ENCODE assay signal across 8 cellular contexts in genomic region chr10:14560274-14560673, GRCh38.
DNase-seq lines count a peak whose midpoint lies in the region; ATAC-seq and TF ChIP-seq lines count a peak whose summit lies in the region.

No MANE protein-coding gene starts in this region.

- H3K27me3 ChIP-seq in mesenchymal stem cell (ENCODE audit: control insufficient read depth in 1 of 2, insufficient read depth in 1 of 2, low read length in 2 of 2) = no peaks in the 10 kb centered on the region
- H3K27me3 ChIP-seq in sigmoid colon = no peaks in the 10 kb centered on the region

- no peak overlapping the region for H3K27ac ChIP-seq in RWPE1
- no peak overlapping the region for H3K27ac ChIP-seq in mesenchymal stem cell (ENCODE audit: low read length, poor library complexity, severe bottlenecking)
- no peak overlapping the region for H3K27ac ChIP-seq in sigmoid colon

- 78% methylated on average over 9 of the region's 9 CpGs for WGBS in mesenchymal stem cell
- 76 to 87% methylated on average over 9 of the region's 9 CpGs for WGBS in sigmoid colon, 2 donors

- H3K9me3 ChIP-seq in mesenchymal stem cell (ENCODE audit: control insufficient read depth, low read length) (no peaks in the 10 kb centered on the region), sigmoid colon (no peaks in the 10 kb centered on the region)

- peaks cover 26% of the 10 kb centered on the region for H3K36me3 Mint-ChIP-seq in activated naive CD8-positive, alpha-beta T cell treated with anti-CD3 and anti-CD28 coated beads, Interleukin-2, amount 10 ng/mL, durations not matched to agents 7 days and 5 days

- POLR2A ChIA-PET in RWPE1 (lab: Yijun Ruan, JAX; ENCODE audit: low non-redundant PET) = no interaction called here
- POLR2A ChIA-PET in activated naive CD8-positive, alpha-beta T cell treated with anti-CD3 and anti-CD28 coated beads, Interleukin-2, amount 10 ng/mL, durations not matched to agents 7 days and 5 days (lab: Charles Lee) = interaction anchor here (1.0 to 1.6 kb wide), 3 partner anchors 9 to 23 kb away, joined by 3 to 4 read pairs (median 3); no protein-coding TSS in a partner anchor

- peaks cover 84% of the 10 kb centered on the region for H3K4me1 Mint-ChIP-seq in activated naive CD8-positive, alpha-beta T cell treated with anti-CD3 and anti-CD28 coated beads, Interleukin-2, amount 10 ng/mL, durations not matched to agents 7 days and 5 days

- intact Hi-C loops in sigmoid colon (cut with DNase I) = no loop called here

- H3K36me3 ChIP-seq in mesenchymal stem cell (ENCODE audit: control insufficient read depth in 1 of 2, insufficient read depth in 2 of 2, low read depth in 1 of 2, low read length in 2 of 2) (no peaks in the 10 kb centered on the region), sigmoid colon (no peaks in the 10 kb centered on the region)

- H3K14ac ChIP-seq in mesenchymal stem cell (ENCODE audit: low read length in 2 of 2) = no peak overlapping the region

- no peak overlapping the region for H2BK5ac ChIP-seq in mesenchymal stem cell (ENCODE audit: low read depth, low read length, poor library complexity, severe bottlenecking)

- no peaks in the 10 kb centered on the region for H3K9me3 Mint-ChIP-seq in activated naive CD8-positive, alpha-beta T cell treated with anti-CD3 and anti-CD28 coated beads, Interleukin-2, amount 10 ng/mL, durations not matched to agents 7 days and 5 days

- no peak overlapping the region for H3K4me2 ChIP-seq in mesenchymal stem cell (ENCODE audit: low read length, poor library complexity, severe bottlenecking)

- no peak for TF ChIP-seq POLR2A in sigmoid colon (IDR thresholded peaks at IDR 0.05)

- H3K79me1 ChIP-seq in mesenchymal stem cell (replicated peaks; ENCODE audit: low read length, poor library complexity, severe bottlenecking) = peaks cover 28% of the 10 kb centered on the region

- peak overlapping the region; percentile 39 for H3K4me3 Mint-ChIP-seq in activated naive CD8-positive, alpha-beta T cell treated with anti-CD3 and anti-CD28 coated beads, Interleukin-2, amount 10 ng/mL, durations not matched to agents 7 days and 5 days

- TF ChIP-seq EP300 in sigmoid colon (IDR thresholded peaks at IDR 0.05) = no peak

- CTCF ChIA-PET in RWPE1 (lab: Yijun Ruan, JAX) = interaction anchor here (0.6 to 0.9 kb wide), 4 partner anchors 51 to 411 kb away, joined by 3 to 5 read pairs (median 4); no protein-coding TSS in a partner anchor

- DNase-seq in RWPE1 (ENCODE audit: low spot score) = peak; percentile 78
- no peak for DNase-seq in activated naive CD8-positive, alpha-beta T cell treated with anti-CD3 and anti-CD28 coated beads, Interleukin-2, amount 10 ng/mL, durations not matched to agents 7 days and 5 days
- peak; percentile 66 for DNase-seq in mesenchymal stem cell
- no peak for DNase-seq in sigmoid colon

- no peak overlapping the region for H3K23ac ChIP-seq in mesenchymal stem cell (ENCODE audit: low read length in 2 of 2)

- H2AFZ ChIP-seq in mesenchymal stem cell (ENCODE audit: low read depth, low read length) = no peak overlapping the region

- H3K4me3 ChIP-seq in mesenchymal stem cell (ENCODE audit: insufficient read depth in 1 of 2, low read depth in 1 of 2, low read length in 2 of 2) (no peak overlapping the region), sigmoid colon (no peak overlapping the region)

- H3K4me1 ChIP-seq in mesenchymal stem cell (ENCODE audit: control insufficient read depth, insufficient read depth, low read depth, low read length) (peaks cover 9% of the 10 kb centered on the region), sigmoid colon (peaks cover 0 to 9% (median 6%) of the 10 kb centered on the region in 4 donors)

- H2BK120ac ChIP-seq in mesenchymal stem cell (ENCODE audit: low read depth, low read length) = no peak overlapping the region

- no peak overlapping the region for H3K9ac ChIP-seq in mesenchymal stem cell (ENCODE audit: low read length)

- H4K91ac ChIP-seq in mesenchymal stem cell (ENCODE audit: low read length) = no peak overlapping the region

- H2BK12ac ChIP-seq in mesenchymal stem cell (ENCODE audit: low read length in 2 of 2) = no peak overlapping the region

- H3K18ac ChIP-seq in mesenchymal stem cell (ENCODE audit: low read depth in 1 of 2, low read length in 2 of 2) = no peak overlapping the region

- TF ChIP-seq CTCF in RWPE1 (conservative IDR thresholded peaks at IDR 0.05; ENCODE audit: low read depth) (no peak), sigmoid colon (IDR thresholded peaks at IDR 0.05) (no peak)

- peak overlapping the region; percentile 79 for H3K27ac Mint-ChIP-seq in activated naive CD8-positive, alpha-beta T cell treated with anti-CD3 and anti-CD28 coated beads, Interleukin-2, amount 10 ng/mL, durations not matched to agents 7 days and 5 days

- no peak overlapping the region for H4K8ac ChIP-seq in mesenchymal stem cell (ENCODE audit: low read length)

- H2BK15ac ChIP-seq in mesenchymal stem cell (ENCODE audit: low read depth, poor library complexity, severe bottlenecking) = no peak overlapping the region

- H3K4ac ChIP-seq in mesenchymal stem cell (ENCODE audit: low read depth in 1 of 2, low read length in 2 of 2) = no peak overlapping the region

- ATAC-seq in GM21723 (IDR thresholded peaks at IDR 0.05; ENCODE audit: unreplicated experiment) (peak; percentile 40), GM21825 (IDR thresholded peaks at IDR 0.05; ENCODE audit: unreplicated experiment) (no peak), HG02973 (IDR thresholded peaks at IDR 0.05; ENCODE audit: unreplicated experiment) (no peak), GM21526 (IDR thresholded peaks at IDR 0.05; ENCODE audit: low FRiP score, unreplicated experiment) (no peak)
- ATAC-seq in activated naive CD8-positive, alpha-beta T cell treated with anti-CD3 and anti-CD28 coated beads, Interleukin-2, amount 10 ng/mL, durations not matched to agents 7 days and 5 days (ENCODE audit: low read depth) = peak; percentile 5

- H2AK5ac ChIP-seq in mesenchymal stem cell (ENCODE audit: low read length, severe bottlenecking) = no peak overlapping the region

- H3K27me3 Mint-ChIP-seq in activated naive CD8-positive, alpha-beta T cell treated with anti-CD3 and anti-CD28 coated beads, Interleukin-2, amount 10 ng/mL, durations not matched to agents 7 days and 5 days = no peaks in the 10 kb centered on the region

Comparison
In these comparisons a context has a peak if more than half of its experiments do, and no peak if none do; other contexts are left out.
1. ATAC-seq: peak in GM21723 (single experiment) and activated naive CD8-positive, alpha-beta T cell treated with anti-CD3 and anti-CD28 coated beads, Interleukin-2, amount 10 ng/mL, durations not matched to agents 7 days and 5 days (single experiment); none in GM21825 (single experiment), HG02973 (single experiment) and GM21526 (single experiment).
2. DNase-seq: peak in RWPE1 (single experiment) and mesenchymal stem cell (single experiment); none in activated naive CD8-positive, alpha-beta T cell treated with anti-CD3 and anti-CD28 coated beads, Interleukin-2, amount 10 ng/mL, durations not matched to agents 7 days and 5 days (single experiment) and sigmoid colon (single experiment).